1 cellular context compared by ENCODE assay signal in the genomic region with DNA sequence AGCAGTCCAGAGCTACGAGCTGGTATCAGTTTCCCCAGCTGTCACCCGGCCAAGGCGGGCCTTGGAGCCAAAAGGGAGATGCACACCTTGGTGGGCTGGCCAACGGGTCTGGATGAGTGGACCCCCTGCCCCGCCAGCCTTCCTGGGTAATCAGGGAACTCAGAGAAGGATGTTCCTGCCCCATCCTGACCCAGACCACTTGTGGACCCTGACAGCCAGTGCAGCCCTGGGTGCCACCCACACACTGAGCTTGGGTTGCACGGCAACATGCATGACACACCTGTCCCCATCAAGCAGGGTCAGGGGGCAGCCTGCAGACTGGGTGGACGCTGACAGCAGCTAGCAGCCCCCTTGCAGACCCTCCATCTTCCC.
TF ChIP-seq lines count a peak whose summit lies in the region.

No MANE protein-coding gene starts in this region.

TF ChIP-seq in endothelial cell of umbilical vein, 7 proteins besides CTCF, POLR2A, EP300 and RAD21:
- TF ChIP-seq JUN (IDR thresholded peaks at IDR 0.05; ENCODE audit: borderline replicate concordance, insufficient read depth, insufficient read length, low read depth), result no peak
- no peak for TF ChIP-seq FOS (IDR thresholded peaks at IDR 0.05; ENCODE audit: borderline replicate concordance, insufficient read depth, low read length)
- TF ChIP-seq, protein P1, sequence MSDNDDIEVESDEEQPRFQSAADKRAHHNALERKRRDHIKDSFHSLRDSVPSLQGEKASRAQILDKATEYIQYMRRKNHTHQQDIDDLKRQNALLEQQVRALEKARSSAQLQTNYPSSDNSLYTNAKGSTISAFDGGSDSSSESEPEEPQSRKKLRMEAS (IDR thresholded peaks at IDR 0.05; ENCODE audit: insufficient read depth, insufficient read length), result no peak
